ENCODE assay signal across 17 cellular contexts in genomic region chr15:59738676-59739075, GRCh38.
"Had no signal": no experiment of that assay in that cellular context is flagged by ENCODE, and none has a peak within 500 bp of the region (broad histone marks: within the 10 kb centered on the region; RNA-seq: fewer than 3 reads in every experiment).

No MANE protein-coding gene starts in this region.

- DNase-seq: activated B cell treated with CpG ODN at 0.5 μM for 24 hours; activated CD4-positive, alpha-beta T cell treated with anti-CD3 and anti-CD28 coated beads, Interleukin-2, amount 10 ng/mL, durations not matched to agents 24 days and 14 days; activated CD8-positive, alpha-beta memory T cell treated with anti-CD3 and anti-CD28 coated beads, Interleukin-2, amount 50 U/mL, for 48 hours; activated gamma-delta T cell; activated T-cell treated with anti-CD3 and anti-CD28 coated beads, Interleukin-2, amount 50 U/mL, for 72 hours; body of pancreas; central memory CD4-positive, alpha-beta T cell; colonic mucosa; left lung; naive thymus-derived CD4-positive, alpha-beta T cell; ovary; upper lobe of left lung had no signal

- H3K9me3 ChIP-seq: body of pancreas, colonic mucosa, ovary, suprapubic skin, upper lobe of left lung had no signal

- H3K36me3 ChIP-seq: colonic mucosa, esophagus muscularis mucosa, left lung, ovary, suprapubic skin, upper lobe of left lung had no signal

- H3K4me3 ChIP-seq: body of pancreas, colonic mucosa, esophagus muscularis mucosa, left lung, ovary, suprapubic skin, upper lobe of left lung had no signal

- H3K27me3 ChIP-seq: body of pancreas, colonic mucosa, ovary, upper lobe of left lung had no signal

- FAIRE-seq: keratinocyte had no signal

- ATAC-seq: activated naive CD4-positive, alpha-beta T cell treated with anti-CD3 and anti-CD28 coated beads, Interleukin-2, amount 50 U/mL, for 72 hours; activated T-cell treated with anti-CD3 and anti-CD28 coated beads, Interleukin-2, amount 50 U/mL, for 72 hours; body of pancreas; left lung; naive thymus-derived CD4-positive, alpha-beta T cell; sciatic nerve had no signal

- H3K4me1 ChIP-seq: body of pancreas, colonic mucosa, esophagus muscularis mucosa, left lung, suprapubic skin, upper lobe of left lung had no signal

- H3K27ac ChIP-seq: body of pancreas, colonic mucosa, esophagus muscularis mucosa, left lung, ovary, suprapubic skin, upper lobe of left lung had no signal
